ENCODE assay signal across 1 cellular context in the genomic region with DNA sequence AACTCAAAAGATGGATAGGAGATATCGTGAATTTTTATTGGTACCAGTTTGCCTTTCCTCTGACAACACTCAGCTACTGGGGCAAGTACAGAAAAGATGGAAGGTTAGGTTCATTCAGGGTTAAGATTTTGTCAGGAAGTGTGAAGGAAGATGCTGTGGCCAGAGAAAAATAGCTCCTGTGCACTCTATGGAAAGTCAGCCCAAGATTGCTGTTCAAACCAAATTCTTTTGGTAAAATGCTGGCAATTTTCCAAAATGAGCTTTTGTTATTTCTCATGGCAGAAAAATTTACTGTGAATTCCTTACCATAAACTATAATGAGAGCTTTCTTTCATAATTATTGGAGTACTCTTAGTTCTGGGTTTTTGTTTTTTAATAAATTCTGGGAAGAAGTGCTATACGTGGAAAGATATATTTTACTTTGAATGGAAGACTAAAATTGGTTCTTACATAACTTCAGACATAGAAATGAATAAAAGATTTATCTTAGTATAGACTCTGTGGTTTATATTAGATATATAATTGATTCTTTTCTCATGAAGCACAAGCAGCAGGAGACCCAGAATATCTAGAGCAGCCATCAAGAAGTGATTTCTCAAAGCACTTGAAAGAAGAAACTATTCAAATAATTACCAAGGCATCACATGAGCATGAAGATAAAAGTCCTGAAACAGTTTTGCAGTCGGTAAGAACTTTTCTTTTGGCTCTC.
TF ChIP-seq lines count a peak whose summit lies in the region.

No MANE protein-coding gene starts in this region.

TF ChIP-seq in WTC11, 78 proteins besides CTCF, POLR2A, EP300 and RAD21 (continued from another document):
- TF ChIP-seq, protein P1, sequence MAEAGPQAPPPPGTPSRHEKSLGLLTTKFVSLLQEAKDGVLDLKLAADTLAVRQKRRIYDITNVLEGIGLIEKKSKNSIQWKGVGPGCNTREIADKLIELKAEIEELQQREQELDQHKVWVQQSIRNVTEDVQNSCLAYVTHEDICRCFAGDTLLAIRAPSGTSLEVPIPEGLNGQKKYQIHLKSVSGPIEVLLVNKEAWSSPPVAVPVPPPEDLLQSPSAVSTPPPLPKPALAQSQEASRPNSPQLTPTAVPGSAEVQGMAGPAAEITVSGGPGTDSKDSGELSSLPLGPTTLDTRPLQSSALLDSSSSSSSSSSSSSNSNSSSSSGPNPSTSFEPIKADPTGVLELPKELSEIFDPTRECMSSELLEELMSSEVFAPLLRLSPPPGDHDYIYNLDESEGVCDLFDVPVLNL (CRISPR knock-in tag; IDR thresholded peaks at IDR 0.05; ENCODE audit: borderline replicate concordance, low read depth) = no peak
- TF ChIP-seq NFATC4 (CRISPR knock-in tag; IDR thresholded peaks at IDR 0.05) (no peak), NR3C1 (CRISPR knock-in tag; conservative IDR thresholded peaks at IDR 0.05; ENCODE audit: low read depth) (no peak), RORB (CRISPR knock-in tag; IDR thresholded peaks at IDR 0.05) (no peak), ZNF423 (CRISPR knock-in tag; IDR thresholded peaks at IDR 0.05) (no peak), FOXP1 (CRISPR knock-in tag; IDR thresholded peaks at IDR 0.05; ENCODE audit: borderline replicate concordance) (no peak), ZNF219 (CRISPR knock-in tag; IDR thresholded peaks at IDR 0.05; ENCODE audit: borderline replicate concordance) (no peak), JUN (CRISPR knock-in tag; IDR thresholded peaks at IDR 0.05) (no peak), MYBL2 (CRISPR knock-in tag; IDR thresholded peaks at IDR 0.05) (no peak)
- TF ChIP-seq, protein P2, sequence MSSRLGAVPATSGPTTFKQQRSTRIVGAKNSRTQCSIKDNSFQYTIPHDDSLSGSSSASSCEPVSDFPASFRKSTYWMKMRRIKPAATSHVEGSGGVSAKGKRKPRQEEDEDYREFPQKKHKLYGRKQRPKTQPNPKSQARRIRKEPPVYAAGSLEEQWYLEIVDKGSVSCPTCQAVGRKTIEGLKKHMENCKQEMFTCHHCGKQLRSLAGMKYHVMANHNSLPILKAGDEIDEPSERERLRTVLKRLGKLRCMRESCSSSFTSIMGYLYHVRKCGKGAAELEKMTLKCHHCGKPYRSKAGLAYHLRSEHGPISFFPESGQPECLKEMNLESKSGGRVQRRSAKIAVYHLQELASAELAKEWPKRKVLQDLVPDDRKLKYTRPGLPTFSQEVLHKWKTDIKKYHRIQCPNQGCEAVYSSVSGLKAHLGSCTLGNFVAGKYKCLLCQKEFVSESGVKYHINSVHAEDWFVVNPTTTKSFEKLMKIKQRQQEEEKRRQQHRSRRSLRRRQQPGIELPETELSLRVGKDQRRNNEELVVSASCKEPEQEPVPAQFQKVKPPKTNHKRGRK (CRISPR knock-in tag; IDR thresholded peaks at IDR 0.05; ENCODE audit: borderline replicate concordance) = no peak
- TF ChIP-seq, protein P3, sequence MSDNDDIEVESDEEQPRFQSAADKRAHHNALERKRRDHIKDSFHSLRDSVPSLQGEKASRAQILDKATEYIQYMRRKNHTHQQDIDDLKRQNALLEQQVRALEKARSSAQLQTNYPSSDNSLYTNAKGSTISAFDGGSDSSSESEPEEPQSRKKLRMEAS (CRISPR knock-in tag; IDR thresholded peaks at IDR 0.05) = no peak
- TF ChIP-seq, protein P4, sequence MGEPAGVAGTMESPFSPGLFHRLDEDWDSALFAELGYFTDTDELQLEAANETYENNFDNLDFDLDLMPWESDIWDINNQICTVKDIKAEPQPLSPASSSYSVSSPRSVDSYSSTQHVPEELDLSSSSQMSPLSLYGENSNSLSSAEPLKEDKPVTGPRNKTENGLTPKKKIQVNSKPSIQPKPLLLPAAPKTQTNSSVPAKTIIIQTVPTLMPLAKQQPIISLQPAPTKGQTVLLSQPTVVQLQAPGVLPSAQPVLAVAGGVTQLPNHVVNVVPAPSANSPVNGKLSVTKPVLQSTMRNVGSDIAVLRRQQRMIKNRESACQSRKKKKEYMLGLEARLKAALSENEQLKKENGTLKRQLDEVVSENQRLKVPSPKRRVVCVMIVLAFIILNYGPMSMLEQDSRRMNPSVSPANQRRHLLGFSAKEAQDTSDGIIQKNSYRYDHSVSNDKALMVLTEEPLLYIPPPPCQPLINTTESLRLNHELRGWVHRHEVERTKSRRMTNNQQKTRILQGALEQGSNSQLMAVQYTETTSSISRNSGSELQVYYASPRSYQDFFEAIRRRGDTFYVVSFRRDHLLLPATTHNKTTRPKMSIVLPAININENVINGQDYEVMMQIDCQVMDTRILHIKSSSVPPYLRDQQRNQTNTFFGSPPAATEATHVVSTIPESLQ (CRISPR knock-in tag; IDR thresholded peaks at IDR 0.05) = no peak
- TF ChIP-seq, protein P5, sequence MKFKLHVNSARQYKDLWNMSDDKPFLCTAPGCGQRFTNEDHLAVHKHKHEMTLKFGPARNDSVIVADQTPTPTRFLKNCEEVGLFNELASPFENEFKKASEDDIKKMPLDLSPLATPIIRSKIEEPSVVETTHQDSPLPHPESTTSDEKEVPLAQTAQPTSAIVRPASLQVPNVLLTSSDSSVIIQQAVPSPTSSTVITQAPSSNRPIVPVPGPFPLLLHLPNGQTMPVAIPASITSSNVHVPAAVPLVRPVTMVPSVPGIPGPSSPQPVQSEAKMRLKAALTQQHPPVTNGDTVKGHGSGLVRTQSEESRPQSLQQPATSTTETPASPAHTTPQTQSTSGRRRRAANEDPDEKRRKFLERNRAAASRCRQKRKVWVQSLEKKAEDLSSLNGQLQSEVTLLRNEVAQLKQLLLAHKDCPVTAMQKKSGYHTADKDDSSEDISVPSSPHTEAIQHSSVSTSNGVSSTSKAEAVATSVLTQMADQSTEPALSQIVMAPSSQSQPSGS (CRISPR knock-in tag; IDR thresholded peaks at IDR 0.05; ENCODE audit: borderline replicate concordance, low read depth) = no peak
TF ChIP-seq in WTC11: peak in this region for 0.
